ENCODE assay signal across 28 cellular contexts in the genomic region with DNA sequence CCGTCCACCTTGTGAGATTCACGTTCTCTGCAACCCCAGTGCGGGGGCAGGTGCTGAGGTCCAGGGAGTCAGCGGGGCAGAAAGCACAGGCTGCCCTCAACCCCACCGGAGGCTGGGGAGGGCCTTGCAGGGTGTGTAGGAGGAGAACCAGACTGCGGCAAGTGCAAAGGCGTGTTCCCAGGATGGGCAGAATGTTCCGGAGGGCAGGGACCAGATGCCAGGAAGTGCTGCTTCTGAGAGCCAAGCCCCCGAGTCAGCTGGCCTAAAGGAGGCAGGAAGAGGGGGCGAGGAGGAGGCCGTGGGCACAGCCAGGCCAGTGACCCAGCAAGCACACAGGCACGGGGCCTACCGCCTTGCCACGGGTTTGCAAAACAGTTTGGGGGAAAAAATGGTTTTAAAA.
"Had no signal": no experiment of that assay in that cellular context is flagged by ENCODE, and none has a peak within 500 bp of the region (broad histone marks: within the 10 kb centered on the region; RNA-seq: fewer than 3 reads in every experiment).

No MANE protein-coding gene starts in this region.

- H3K4me1 ChIP-seq: pancreas, prostate gland, right lobe of liver, sigmoid colon, stomach, thyroid gland, tibial nerve, upper lobe of left lung, vagina had no signal

- H3K27ac ChIP-seq: neutrophil, pancreas, prostate gland, right atrium auricular region, right lobe of liver, sigmoid colon, stomach, thoracic aorta, thyroid gland, tibial nerve, upper lobe of left lung, vagina had no signal

- H3K4me1 Mint-ChIP-seq: neural crest cell; stimulated activated effector memory CD8-positive, alpha-beta T cell treated with anti-CD3 and anti-CD28 coated beads, Interleukin-12 subunit alpha, Interleukin-12 subunit beta, amount 100 ng/mL, for 72 hours; stimulated activated naive B cell treated with anti-CD40 and anti-IgM and Interleukin-4, amounts not matched to agents 10 μg/mL and 1 μg/mL and 100 μg/mL, for 72 hours had no signal

- ATAC-seq: naive thymus-derived CD8-positive, alpha-beta T cell; natural killer cell treated with Interleukin-12 subunit alpha and Interleukin-12 subunit beta and Interleukin-15 and Interleukin-18, amount 100 ng/mL, for 72 hours; pancreas; right lobe of liver; stimulated activated effector memory CD8-positive, alpha-beta T cell treated with anti-CD3 and anti-CD28 coated beads, Interleukin-12 subunit alpha, Interleukin-12 subunit beta, amount 100 ng/mL, for 72 hours; stimulated activated naive B cell treated with anti-CD40 and anti-IgM and Interleukin-4, amounts not matched to agents 10 μg/mL and 1 μg/mL and 100 μg/mL, for 72 hours had no signal

- H3K36me3 ChIP-seq: neutrophil, pancreas, prostate gland, right atrium auricular region, right lobe of liver, sigmoid colon, stomach, thoracic aorta, thyroid gland, tibial nerve, upper lobe of left lung, vagina had no signal

- H3K36me3 Mint-ChIP-seq: naive thymus-derived CD8-positive, alpha-beta T cell; natural killer cell treated with Interleukin-12 subunit alpha and Interleukin-12 subunit beta and Interleukin-15 and Interleukin-18, amount 100 ng/mL, for 72 hours; stimulated activated effector memory CD8-positive, alpha-beta T cell treated with anti-CD3 and anti-CD28 coated beads, Interleukin-12 subunit alpha, Interleukin-12 subunit beta, amount 100 ng/mL, for 72 hours had no signal

- H3K9me3 ChIP-seq: neutrophil, pancreas, prostate gland, right atrium auricular region, right lobe of liver, thoracic aorta, thyroid gland, upper lobe of left lung, vagina had no signal

- H3K4me3 Mint-ChIP-seq: naive thymus-derived CD8-positive, alpha-beta T cell; natural killer cell treated with Interleukin-12 subunit alpha and Interleukin-12 subunit beta and Interleukin-15 and Interleukin-18, amount 100 ng/mL, for 72 hours; nephron progenitor cell; neural crest cell; stimulated activated effector memory CD8-positive, alpha-beta T cell treated with anti-CD3 and anti-CD28 coated beads, Interleukin-12 subunit alpha, Interleukin-12 subunit beta, amount 100 ng/mL, for 72 hours; stimulated activated naive B cell treated with anti-CD40 and anti-IgM and Interleukin-4, amounts not matched to agents 10 μg/mL and 1 μg/mL and 100 μg/mL, for 72 hours; stimulated activated naive CD8-positive, alpha-beta T cell treated with anti-CD3 and anti-CD28 coated beads, Interleukin-15, Interleukin-2, amounts not matched to agents 100 ng/mL and 50 ng/mL, for 24 hours had no signal

- H3K9me3 Mint-ChIP-seq: natural killer cell treated with Interleukin-12 subunit alpha and Interleukin-12 subunit beta and Interleukin-15 and Interleukin-18, amount 100 ng/mL, for 72 hours; stimulated activated effector memory CD8-positive, alpha-beta T cell treated with anti-CD3 and anti-CD28 coated beads, Interleukin-12 subunit alpha, Interleukin-12 subunit beta, amount 100 ng/mL, for 72 hours; stimulated activated naive CD8-positive, alpha-beta T cell treated with anti-CD3 and anti-CD28 coated beads, Interleukin-15, Interleukin-2, amounts not matched to agents 100 ng/mL and 50 ng/mL, for 24 hours had no signal

- H3K4me3 ChIP-seq: pancreas, prostate gland, right atrium auricular region, right lobe of liver, sigmoid colon, stomach, thoracic aorta, thyroid gland, tibial nerve, upper lobe of left lung, vagina had no signal

- H3K27me3 ChIP-seq: neutrophil, pancreas, right atrium auricular region, right lobe of liver, sigmoid colon, stomach, thyroid gland, tibial nerve, upper lobe of left lung, vagina had no signal

- H3K27ac Mint-ChIP-seq: natural killer cell treated with Interleukin-12 subunit alpha and Interleukin-12 subunit beta and Interleukin-15 and Interleukin-18, amount 100 ng/mL, for 72 hours; nephron progenitor cell; stimulated activated effector memory CD8-positive, alpha-beta T cell treated with anti-CD3 and anti-CD28 coated beads, Interleukin-12 subunit alpha, Interleukin-12 subunit beta, amount 100 ng/mL, for 72 hours; stimulated activated naive B cell treated with anti-CD40 and anti-IgM and Interleukin-4, amounts not matched to agents 10 μg/mL and 1 μg/mL and 100 μg/mL, for 72 hours; stimulated activated naive CD8-positive, alpha-beta T cell treated with anti-CD3 and anti-CD28 coated beads, Interleukin-15, Interleukin-2, amounts not matched to agents 100 ng/mL and 50 ng/mL, for 24 hours had no signal

- DNase-seq: naive thymus-derived CD8-positive, alpha-beta T cell; nephron progenitor cell; nucleus accumbens; pancreas; retina; right lobe of liver; sigmoid colon; small intestine; stimulated activated CD4-positive, alpha-beta T cell treated with anti-CD3 and anti-CD28 coated beads, Interleukin-15, amount 100 ng/mL, for 24 hours; stimulated activated CD4-positive, alpha-beta T cell treated with anti-CD3 and anti-CD28 coated beads, Interleukin-2, amount 100 ng/mL, for 24 hours; stimulated activated CD4-positive, alpha-beta T cell treated with anti-CD3 and anti-CD28 coated beads, Interleukin-2, amount 100 ng/mL, for 48 hours; stimulated activated CD4-positive, alpha-beta T cell treated with anti-CD3 and anti-CD28 coated beads, Interleukin-4, amount 100 ng/mL, for 24 hours; stimulated activated naive B cell treated with anti-CD40 and anti-IgM and Interleukin-4, amounts not matched to agents 10 μg/mL and 1 μg/mL and 100 μg/mL, for 72 hours; stimulated activated naive CD4-positive, alpha-beta T cell treated with Interleukin-2 at 50 U/mL for 16 hours; stomach; thyroid gland; trophoblast cell had no signal

- H3K27me3 Mint-ChIP-seq: stimulated activated naive B cell treated with anti-CD40 and anti-IgM and Interleukin-4, amounts not matched to agents 10 μg/mL and 1 μg/mL and 100 μg/mL, for 72 hours; stimulated activated naive CD8-positive, alpha-beta T cell treated with anti-CD3 and anti-CD28 coated beads, Interleukin-15, Interleukin-2, amounts not matched to agents 100 ng/mL and 50 ng/mL, for 24 hours had no signal
